Comparison of ENCODE assay signal across 13 cellular contexts in genomic region chr17:62426214-62426613, GRCh38. TPM values are rescaled to one million over a fixed set of nuclear protein-coding genes. Genes with fewer than 3 reads are reported as not detected.
"Had no signal": no experiment of that assay in that cellular context is flagged by ENCODE, and none has a peak within 500 bp of the region (broad histone marks: within the 10 kb centered on the region; RNA-seq: fewer than 3 reads in every experiment).

No MANE protein-coding gene starts in this region.

RNA-seq across cellular contexts. Expression of gene EFCAB3, which starts 45.9 kb away (rescaled TPM):
- total RNA-seq: activated B cell treated with CpG ODN at 0.5 μM for 24 hours; activated CD4-positive, alpha-beta memory T cell treated with anti-CD3 and anti-CD28 coated beads for 36 hours; activated CD4-positive, alpha-beta memory T cell treated with anti-CD3 and anti-CD28 coated beads, Interleukin-2, amount 10 ng/mL, durations not matched to agents 7 days and 5 days; activated CD4-positive, alpha-beta T cell treated with anti-CD3 and anti-CD28 coated beads for 36 hours; activated CD4-positive, alpha-beta T cell treated with anti-CD3 and anti-CD28 coated beads, Interleukin-2, amount 10 ng/mL, durations not matched to agents 24 days and 14 days; activated CD4-positive, alpha-beta T cell treated with anti-CD3 and anti-CD28 coated beads, Interleukin-2, amount 10 ng/mL, durations not matched to agents 7 days and 5 days; activated CD8-positive, alpha-beta memory T cell treated with anti-CD3 and anti-CD28 coated beads for 36 hours; activated CD8-positive, alpha-beta memory T cell treated with anti-CD3 and anti-CD28 coated beads, Interleukin-2, amount 10 ng/mL, durations not matched to agents 7 days and 5 days; activated CD8-positive, alpha-beta T cell treated with anti-CD3 and anti-CD28 coated beads for 36 hours; activated CD8-positive, alpha-beta T cell treated with anti-CD3 and anti-CD28 coated beads, Interleukin-2, amount 10 ng/mL, durations not matched to agents 7 days and 5 days; T-helper 17 cell; T-helper 2 cell treated with Interferon-gamma antibody and Interleukin-4, amounts not matched to agents 100 ng/mL and 5 ng/mL, for 36 hours; WTC11 had no signal
